In genomic region chr3:99843590-99844260, GRCh38 we compare ENCODE assay signal across 10 cellular contexts. TPM values are rescaled to one million over a fixed set of nuclear protein-coding genes. Genes with fewer than 3 reads are reported as not detected.
DNase-seq lines count a peak whose midpoint lies in the region; ATAC-seq and TF ChIP-seq lines count a peak whose summit lies in the region.
"Had no signal": no experiment of that assay in that cellular context is flagged by ENCODE, and none has a peak within 500 bp of the region (broad histone marks: within the 10 kb centered on the region; RNA-seq: fewer than 3 reads in every experiment).

No MANE protein-coding gene starts in this region.

- no peaks in the 10 kb centered on the region for H4K20me1 ChIP-seq in GM23338 (replicated peaks; ENCODE audit: insufficient read depth)

- no peak overlapping the region for H3K4me3 Mint-ChIP-seq in GM23338

- H3K4me1 ChIP-seq in GM23338 (ENCODE audit: insufficient read depth) (peaks cover 9% of the 10 kb centered on the region), mucosa of descending colon (ENCODE audit: low read depth) (no peaks in the 10 kb centered on the region)

- peak; percentile 58 for ATAC-seq in GM23338
- ATAC-seq in mucosa of descending colon: peak; percentile 34

- no peaks in the 10 kb centered on the region for H3K36me3 Mint-ChIP-seq in GM23338 (ENCODE audit: low read depth)

- DNase-seq in GM23338 (ENCODE audit: low spot score): no peak
- DNase-seq in cerebellar cortex (ENCODE audit: low spot score): peak; percentile 15
- DNase-seq in mucosa of descending colon: peak in 1 of 3 donors; percentile 28
- no peak for DNase-seq in NCI-H526 treated with DMSO at 0.1 percent for 48 hours (lab: John Stamatoyannopoulos, UW)
- DNase-seq in NCI-H187 (lab: John Stamatoyannopoulos, UW): no peak
- DNase-seq in NCI-H146 treated with DMSO at 0.1 percent for 48 hours (lab: John Stamatoyannopoulos, UW; ENCODE audit: unreplicated experiment): no peak
- DNase-seq in NCI-H526 (lab: John Stamatoyannopoulos, UW): no peak
- DNase-seq: activated gamma-delta T cell; stimulated activated naive CD4-positive, alpha-beta T cell had no signal

- H3F3A ChIP-seq in GM23338 (replicated peaks; ENCODE audit: low read depth): no peaks in the 10 kb centered on the region

- H2AFZ ChIP-seq in GM23338: no peak overlapping the region

- no peak overlapping the region for H3K4me3 ChIP-seq in GM23338
- H3K4me3 ChIP-seq in mucosa of descending colon: no peak overlapping the region

- H3K4me1 Mint-ChIP-seq in GM23338: peaks cover 34% of the 10 kb centered on the region

- no peak overlapping the region; the same call in 1 of the 2 replicates for H3K27ac Mint-ChIP-seq in GM23338

- H3K27me3 ChIP-seq in GM23338 (ENCODE audit: insufficient read depth): no peaks in the 10 kb centered on the region

- H3K27me3 Mint-ChIP-seq in GM23338 (ENCODE audit: insufficient read depth, low read depth, poor library complexity): peaks cover 3% of the 10 kb centered on the region

- no peaks in the 10 kb centered on the region for H3K9me3 ChIP-seq in mucosa of descending colon

- H3K27ac ChIP-seq in 22Rv1 (no peak overlapping the region), GM23338 (ENCODE audit: low read depth) (no peak overlapping the region)

- intact Hi-C loops in mucosa of descending colon (cut with DNase I, micrococcal nuclease): loop anchor here in 1 of 2 donors (5.0 kb wide), 1 partner anchor 414 kb away; no protein-coding TSS in a partner anchor

- H3K9me2 ChIP-seq in GM23338 (ENCODE audit: insufficient read depth): no peaks in the 10 kb centered on the region

- H3K9me3 Mint-ChIP-seq in GM23338: no peaks in the 10 kb centered on the region

- peaks cover 57% of the 10 kb centered on the region for H3K79me2 ChIP-seq in GM23338 (replicated peaks; ENCODE audit: insufficient read depth)

- no peak overlapping the region for H3K4me2 ChIP-seq in GM23338

- H3K36me3 ChIP-seq in GM23338 (ENCODE audit: insufficient read depth) (no peaks in the 10 kb centered on the region), mucosa of descending colon (ENCODE audit: low read depth) (no peaks in the 10 kb centered on the region)

- TF ChIP-seq CTCF in 22Rv1 (IDR thresholded peaks at IDR 0.05): peak; percentile 40
- no peak for TF ChIP-seq CTCF in GM23338 (conservative IDR thresholded peaks at IDR 0.05; ENCODE audit: low read depth in 2 of 2)
- no peak for TF ChIP-seq CTCF in mucosa of descending colon (IDR thresholded peaks at IDR 0.05)

TF ChIP-seq in GM23338, 12 proteins besides CTCF, POLR2A, EP300 and RAD21 (continues in another document):
- TF ChIP-seq EZH2phosphoT487 (IDR thresholded peaks at IDR 0.05; ENCODE audit: unreplicated experiment) (no peak), STAT1 (IDR thresholded peaks at IDR 0.05; ENCODE audit: unreplicated experiment) (no peak), NANOG (IDR thresholded peaks at IDR 0.05; ENCODE audit: borderline replicate concordance) (no peak), EZH2 (IDR thresholded peaks at IDR 0.05; ENCODE audit: low read depth, unreplicated experiment) (no peak), ZNF331 (CRISPR knock-in tag; IDR thresholded peaks at IDR 0.05; ENCODE audit: low read depth) (no peak), ZNF462 (CRISPR knock-in tag; IDR thresholded peaks at IDR 0.05) (no peak)
- TF ChIP-seq, protein P1, sequence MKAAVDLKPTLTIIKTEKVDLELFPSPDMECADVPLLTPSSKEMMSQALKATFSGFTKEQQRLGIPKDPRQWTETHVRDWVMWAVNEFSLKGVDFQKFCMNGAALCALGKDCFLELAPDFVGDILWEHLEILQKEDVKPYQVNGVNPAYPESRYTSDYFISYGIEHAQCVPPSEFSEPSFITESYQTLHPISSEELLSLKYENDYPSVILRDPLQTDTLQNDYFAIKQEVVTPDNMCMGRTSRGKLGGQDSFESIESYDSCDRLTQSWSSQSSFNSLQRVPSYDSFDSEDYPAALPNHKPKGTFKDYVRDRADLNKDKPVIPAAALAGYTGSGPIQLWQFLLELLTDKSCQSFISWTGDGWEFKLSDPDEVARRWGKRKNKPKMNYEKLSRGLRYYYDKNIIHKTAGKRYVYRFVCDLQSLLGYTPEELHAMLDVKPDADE (IDR thresholded peaks at IDR 0.05): no peak
- TF ChIP-seq, protein P2, sequence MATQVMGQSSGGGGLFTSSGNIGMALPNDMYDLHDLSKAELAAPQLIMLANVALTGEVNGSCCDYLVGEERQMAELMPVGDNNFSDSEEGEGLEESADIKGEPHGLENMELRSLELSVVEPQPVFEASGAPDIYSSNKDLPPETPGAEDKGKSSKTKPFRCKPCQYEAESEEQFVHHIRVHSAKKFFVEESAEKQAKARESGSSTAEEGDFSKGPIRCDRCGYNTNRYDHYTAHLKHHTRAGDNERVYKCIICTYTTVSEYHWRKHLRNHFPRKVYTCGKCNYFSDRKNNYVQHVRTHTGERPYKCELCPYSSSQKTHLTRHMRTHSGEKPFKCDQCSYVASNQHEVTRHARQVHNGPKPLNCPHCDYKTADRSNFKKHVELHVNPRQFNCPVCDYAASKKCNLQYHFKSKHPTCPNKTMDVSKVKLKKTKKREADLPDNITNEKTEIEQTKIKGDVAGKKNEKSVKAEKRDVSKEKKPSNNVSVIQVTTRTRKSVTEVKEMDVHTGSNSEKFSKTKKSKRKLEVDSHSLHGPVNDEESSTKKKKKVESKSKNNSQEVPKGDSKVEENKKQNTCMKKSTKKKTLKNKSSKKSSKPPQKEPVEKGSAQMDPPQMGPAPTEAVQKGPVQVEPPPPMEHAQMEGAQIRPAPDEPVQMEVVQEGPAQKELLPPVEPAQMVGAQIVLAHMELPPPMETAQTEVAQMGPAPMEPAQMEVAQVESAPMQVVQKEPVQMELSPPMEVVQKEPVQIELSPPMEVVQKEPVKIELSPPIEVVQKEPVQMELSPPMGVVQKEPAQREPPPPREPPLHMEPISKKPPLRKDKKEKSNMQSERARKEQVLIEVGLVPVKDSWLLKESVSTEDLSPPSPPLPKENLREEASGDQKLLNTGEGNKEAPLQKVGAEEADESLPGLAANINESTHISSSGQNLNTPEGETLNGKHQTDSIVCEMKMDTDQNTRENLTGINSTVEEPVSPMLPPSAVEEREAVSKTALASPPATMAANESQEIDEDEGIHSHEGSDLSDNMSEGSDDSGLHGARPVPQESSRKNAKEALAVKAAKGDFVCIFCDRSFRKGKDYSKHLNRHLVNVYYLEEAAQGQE (IDR thresholded peaks at IDR 0.05; ENCODE audit: unreplicated experiment): no peak

RNA-seq across cellular contexts. Expression of gene CMSS1, which starts 26.1 kb away (rescaled TPM):
- 34.4 and 39.4 TPM in 2 replicates for total RNA-seq in GM23338 (2014; rRNA removed; shearing (Covaris generic))
- polyA plus RNA-seq in GM23338 (2016; fragmentation: Nextera tagmentation; extraction: Ambion mirVana): 187 TPM in 2 replicates
- total RNA-seq in mucosa of descending colon: 10 to 100 TPM in 2 of 3 donors, 1 to 10 TPM in 1; 9.6 to 24.2 (median 13.8) TPM
